Comparison of ENCODE assay signal across 16 cellular contexts in the genomic region with DNA sequence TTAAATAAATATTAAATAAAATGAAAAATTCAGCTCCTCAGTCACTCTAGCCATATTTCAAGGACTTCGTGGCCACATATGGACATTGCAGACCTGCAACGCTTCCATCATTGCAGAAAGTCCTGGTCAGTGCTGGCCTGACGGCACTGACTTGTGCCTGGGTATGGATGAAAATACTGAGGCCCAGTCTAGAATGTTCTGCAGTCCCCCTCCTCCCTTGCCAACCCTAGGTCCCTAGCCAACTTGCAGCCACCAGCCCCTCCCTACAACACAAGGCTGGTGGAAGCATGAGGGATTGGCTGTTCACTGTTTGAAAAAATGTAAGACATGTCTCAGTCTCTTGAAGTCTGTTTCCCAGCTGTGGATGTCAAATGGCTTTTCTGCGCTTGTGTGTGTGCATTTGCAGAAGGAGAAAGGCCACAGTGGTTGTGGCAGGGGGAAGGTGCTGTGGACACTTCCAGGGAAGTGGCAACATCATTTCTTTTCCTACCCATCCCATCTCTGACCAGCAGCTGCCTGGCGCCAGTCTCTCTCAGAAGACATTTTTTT. TPM values are rescaled to one million over a fixed set of nuclear protein-coding genes. Genes with fewer than 3 reads are reported as not detected.
"Had no signal": no experiment of that assay in that cellular context is flagged by ENCODE, and none has a peak within 500 bp of the region (broad histone marks: within the 10 kb centered on the region; RNA-seq: fewer than 3 reads in every experiment).

No MANE protein-coding gene starts in this region.

- H3K27ac Mint-ChIP-seq: activated naive CD4-positive, alpha-beta T cell treated with anti-CD3 and anti-CD28 coated beads, Interleukin-2, amount 50 U/mL, for 24 hours; T-helper 17 cell had no signal

- H3K4me3 Mint-ChIP-seq: activated naive CD4-positive, alpha-beta T cell treated with anti-CD3 and anti-CD28 coated beads, Interleukin-2, amount 50 U/mL, for 24 hours; T-helper 17 cell had no signal

- H3K27ac ChIP-seq: neutrophil, testis had no signal

- H3K9me3 ChIP-seq: breast epithelium, neutrophil, right atrium auricular region, testis had no signal

- H3K4me1 Mint-ChIP-seq: activated naive CD4-positive, alpha-beta T cell treated with anti-CD3 and anti-CD28 coated beads, Interleukin-2, amount 50 U/mL, for 24 hours; T-helper 17 cell had no signal

- H3K36me3 ChIP-seq: breast epithelium, neutrophil, right atrium auricular region had no signal

- H3K36me3 Mint-ChIP-seq: activated naive CD4-positive, alpha-beta T cell treated with anti-CD3 and anti-CD28 coated beads, Interleukin-2, amount 50 U/mL, for 24 hours had no signal

- H3K27me3 ChIP-seq: breast epithelium, right atrium auricular region, testis had no signal

- H3K9me3 Mint-ChIP-seq: activated naive CD4-positive, alpha-beta T cell treated with anti-CD3 and anti-CD28 coated beads, Interleukin-2, amount 50 U/mL, for 24 hours had no signal

- H3K4me3 ChIP-seq: breast epithelium, right atrium auricular region, testis had no signal

- DNase-seq: activated CD4-positive, alpha-beta T cell treated with anti-CD3 and anti-CD28 coated beads, Interleukin-2, amount 50 U/mL, for 4 hours; activated effector memory CD4-positive, alpha-beta T cell treated with Interleukin-2 at 50 U/mL for 16 hours; activated T-cell treated with anti-CD3 and anti-CD28 coated beads, Interleukin-2, amount 50 U/mL, for 1 hour; amniotic stem cell; hippocampal formation; SHP77 treated with DMSO at 0.1 percent for 48 hours; stimulated activated CD4-positive, alpha-beta T cell treated with anti-CD3 and anti-CD28 coated beads, Interleukin-12 subunit alpha, Interleukin-12 subunit beta, amount 100 ng/mL, for 4 hours; stimulated activated CD4-positive, alpha-beta T cell treated with anti-CD3 and anti-CD28 coated beads, Interleukin-2, amount 100 ng/mL, for 48 hours; stimulated activated naive CD8-positive, alpha-beta T cell treated with anti-CD3 and anti-CD28 coated beads, Interleukin-15, Interleukin-2, amounts not matched to agents 100 U/mL and 50 U/mL, for 24 hours; T-helper 17 cell; testis had no signal

- ATAC-seq: activated CD4-positive, CD25-positive, alpha-beta regulatory T cell treated with anti-CD3 and anti-CD28 coated beads, Interleukin-2, amount 50 U/mL, for 24 hours; stimulated activated naive CD8-positive, alpha-beta T cell treated with anti-CD3 and anti-CD28 coated beads, Interleukin-15, Interleukin-2, amounts not matched to agents 100 U/mL and 50 U/mL, for 24 hours; T-helper 17 cell had no signal

RNA-seq across cellular contexts. Expression of a gene that starts 9.9 kb away (rescaled TPM):
- total RNA-seq: T-helper 17 cell had no signal
